Comparison of ENCODE assay signal across 11 cellular contexts in the genomic region with DNA sequence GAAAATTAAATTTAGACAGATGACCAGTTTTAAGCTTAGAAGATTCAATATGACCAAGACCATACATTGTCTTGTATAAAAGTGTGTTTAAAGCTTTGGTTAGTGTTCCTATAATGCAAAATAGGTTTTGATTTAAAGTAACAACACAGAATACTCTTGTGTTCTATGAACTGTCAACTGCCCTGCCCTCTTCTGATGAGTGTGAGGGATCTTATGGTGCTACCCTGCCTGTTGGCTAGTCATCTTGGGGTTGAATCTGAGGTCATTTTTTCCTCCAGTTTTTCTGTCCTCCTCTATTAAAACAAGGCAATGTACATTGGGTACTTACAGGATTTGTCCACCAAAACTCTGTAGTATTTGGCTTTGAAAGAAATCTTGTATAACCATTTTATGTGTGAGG.
DNase-seq lines count a peak whose midpoint lies in the region; ATAC-seq and TF ChIP-seq lines count a peak whose summit lies in the region.
"Had no signal": no experiment of that assay in that cellular context is flagged by ENCODE, and none has a peak within 500 bp of the region (broad histone marks: within the 10 kb centered on the region; RNA-seq: fewer than 3 reads in every experiment).

No MANE protein-coding gene starts in this region.

- peak overlapping the region; percentile 83 for H3K4me3 Mint-ChIP-seq in activated naive CD4-positive, alpha-beta T cell treated with anti-CD3 and anti-CD28 coated beads, Interleukin-2, amount 50 U/mL, for 24 hours
- H3K4me3 Mint-ChIP-seq in T-helper 17 cell = peak overlapping the region; percentile 53
- peak overlapping the region; percentile 69 for H3K4me3 Mint-ChIP-seq in stimulated activated naive CD8-positive, alpha-beta T cell treated with anti-CD3 and anti-CD28 coated beads, Interleukin-15, Interleukin-2, amounts not matched to agents 100 ng/mL and 50 ng/mL, for 24 hours

- H3K27me3 Mint-ChIP-seq in activated naive CD4-positive, alpha-beta T cell treated with anti-CD3 and anti-CD28 coated beads, Interleukin-2, amount 50 U/mL, for 24 hours = no peaks in the 10 kb centered on the region
- no peaks in the 10 kb centered on the region for H3K27me3 Mint-ChIP-seq in T-helper 17 cell
- no peaks in the 10 kb centered on the region for H3K27me3 Mint-ChIP-seq in stimulated activated naive CD8-positive, alpha-beta T cell treated with anti-CD3 and anti-CD28 coated beads, Interleukin-15, Interleukin-2, amounts not matched to agents 100 ng/mL and 50 ng/mL, for 24 hours

- no peak for DNase-seq in activated naive CD4-positive, alpha-beta T cell (lab: John Stamatoyannopoulos, UW)
- no peak for DNase-seq in T-helper 17 cell
- DNase-seq in epithelial cell of prostate (ENCODE audit: low read depth, low spot score) = no peak
- DNase-seq in sigmoid colon = no peak
- DNase-seq in stimulated activated CD4-positive, alpha-beta T cell treated with anti-CD3 and anti-CD28 coated beads, Interleukin-4, amount 100 ng/mL, for 1 hour = no peak
- DNase-seq in SW 1271 (lab: John Stamatoyannopoulos, UW) = no peak
- DNase-seq: NCI-H1436, NCI-H446 treated with DMSO at 0.1 percent for 48 hours, psoas muscle had no signal

- H3K27me3 ChIP-seq in sigmoid colon = no peaks in the 10 kb centered on the region

- peaks cover 0 to 38% (median 22%) of the 10 kb centered on the region in 4 donors for H3K4me1 ChIP-seq in sigmoid colon

- peaks cover 93% of the 10 kb centered on the region for H3K4me1 Mint-ChIP-seq in activated naive CD4-positive, alpha-beta T cell treated with anti-CD3 and anti-CD28 coated beads, Interleukin-2, amount 50 U/mL, for 24 hours
- peaks cover 62% of the 10 kb centered on the region for H3K4me1 Mint-ChIP-seq in T-helper 17 cell
- peaks cover 97% of the 10 kb centered on the region for H3K4me1 Mint-ChIP-seq in stimulated activated naive CD8-positive, alpha-beta T cell treated with anti-CD3 and anti-CD28 coated beads, Interleukin-15, Interleukin-2, amounts not matched to agents 100 ng/mL and 50 ng/mL, for 24 hours (ENCODE audit: low read depth)

- no peaks in the 10 kb centered on the region for H3K36me3 ChIP-seq in sigmoid colon

- ATAC-seq in T-helper 17 cell = peak; percentile 31
- ATAC-seq: psoas muscle had no signal

- no peak for TF ChIP-seq EP300 in sigmoid colon (IDR thresholded peaks at IDR 0.05)

- TF ChIP-seq POLR2A in sigmoid colon (IDR thresholded peaks at IDR 0.05) = no peak

- intact Hi-C loops in sigmoid colon (cut with DNase I) = no loop called here

- no peak for TF ChIP-seq CTCF in sigmoid colon (IDR thresholded peaks at IDR 0.05)

- no peaks in the 10 kb centered on the region for H3K36me3 Mint-ChIP-seq in activated naive CD4-positive, alpha-beta T cell treated with anti-CD3 and anti-CD28 coated beads, Interleukin-2, amount 50 U/mL, for 24 hours
- no peaks in the 10 kb centered on the region for H3K36me3 Mint-ChIP-seq in T-helper 17 cell (ENCODE audit: low read depth)
- peaks cover 3% of the 10 kb centered on the region for H3K36me3 Mint-ChIP-seq in stimulated activated naive CD8-positive, alpha-beta T cell treated with anti-CD3 and anti-CD28 coated beads, Interleukin-15, Interleukin-2, amounts not matched to agents 100 ng/mL and 50 ng/mL, for 24 hours (ENCODE audit: low read depth)

- no peak overlapping the region for H3K4me3 ChIP-seq in sigmoid colon
- H3K4me3 ChIP-seq: psoas muscle had no signal

- H3K27ac ChIP-seq in epithelial cell of prostate (peak overlapping the region; percentile 17), sigmoid colon (no peak overlapping the region)
- H3K27ac ChIP-seq: psoas muscle had no signal

- no peaks in the 10 kb centered on the region for H3K9me3 Mint-ChIP-seq in activated naive CD4-positive, alpha-beta T cell treated with anti-CD3 and anti-CD28 coated beads, Interleukin-2, amount 50 U/mL, for 24 hours
- H3K9me3 Mint-ChIP-seq in stimulated activated naive CD8-positive, alpha-beta T cell treated with anti-CD3 and anti-CD28 coated beads, Interleukin-15, Interleukin-2, amounts not matched to agents 100 ng/mL and 50 ng/mL, for 24 hours = no peaks in the 10 kb centered on the region

- H3K27ac Mint-ChIP-seq in activated naive CD4-positive, alpha-beta T cell treated with anti-CD3 and anti-CD28 coated beads, Interleukin-2, amount 50 U/mL, for 24 hours = peak overlapping the region; percentile 96
- H3K27ac Mint-ChIP-seq in T-helper 17 cell = peak overlapping the region; percentile 94
- peak overlapping the region; percentile 67 for H3K27ac Mint-ChIP-seq in stimulated activated naive CD8-positive, alpha-beta T cell treated with anti-CD3 and anti-CD28 coated beads, Interleukin-15, Interleukin-2, amounts not matched to agents 100 ng/mL and 50 ng/mL, for 24 hours

- H3K9me3 ChIP-seq in T-helper 17 cell (ENCODE audit: control insufficient read depth, low read length, poor library complexity, severe bottlenecking) = no peaks in the 10 kb centered on the region
- no peaks in the 10 kb centered on the region for H3K9me3 ChIP-seq in sigmoid colon
- H3K9me3 ChIP-seq: psoas muscle had no signal
